8 cellular contexts compared by ENCODE assay signal in the genomic region with DNA sequence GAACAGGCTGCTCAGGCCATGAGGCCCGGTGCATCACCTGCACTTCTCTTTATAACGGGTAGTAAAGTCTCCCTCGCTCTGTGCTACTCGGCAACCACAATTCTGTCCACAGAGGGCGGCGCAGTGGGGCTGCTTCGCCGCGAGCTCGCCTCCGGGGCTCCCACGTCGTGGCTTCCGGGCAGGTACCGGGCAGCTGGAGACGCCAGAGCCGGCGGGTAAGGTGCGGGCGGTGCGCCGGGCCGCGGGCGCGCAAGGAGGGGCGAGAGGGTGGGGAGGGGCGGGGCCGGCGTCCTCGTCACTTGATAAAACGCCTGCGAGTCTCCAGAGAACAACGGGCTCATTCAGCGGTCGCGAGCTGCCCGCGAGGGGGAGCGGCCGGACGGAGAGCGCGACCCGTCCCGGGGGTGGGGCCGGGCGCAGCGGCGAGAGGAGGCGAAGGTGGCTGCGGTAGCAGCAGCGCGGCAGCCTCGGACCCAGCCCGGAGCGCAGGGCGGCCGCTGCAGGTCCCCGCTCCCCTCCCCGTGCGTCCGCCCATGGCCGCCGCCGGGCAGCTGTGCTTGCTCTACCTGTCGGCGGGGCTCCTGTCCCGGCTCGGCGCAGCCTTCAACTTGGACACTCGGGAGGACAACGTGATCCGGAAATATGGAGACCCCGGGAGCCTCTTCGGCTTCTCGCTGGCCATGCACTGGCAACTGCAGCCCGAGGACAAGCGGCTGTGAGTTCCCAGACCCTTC. TPM values are rescaled to one million over a fixed set of nuclear protein-coding genes. Genes with fewer than 3 reads are reported as not detected.
DNase-seq lines count a peak whose midpoint lies in the region; ATAC-seq and TF ChIP-seq lines count a peak whose summit lies in the region.

A gene (plus strand): TSS at position 331 of the 734 bp plus-strand sequence.

- no peak for ATAC-seq in GM21381 (IDR thresholded peaks at IDR 0.05; ENCODE audit: unreplicated experiment)

- H3K36me3 Mint-ChIP-seq in activated naive CD8-positive, alpha-beta T cell = no peaks in the 10 kb centered on the region
- H3K36me3 Mint-ChIP-seq in osteocyte (ENCODE audit: unreplicated experiment) = no peaks in the 10 kb centered on the region

- H3K9me3 Mint-ChIP-seq in activated naive CD8-positive, alpha-beta T cell (ENCODE audit: low read depth) = no peaks in the 10 kb centered on the region
- H3K9me3 Mint-ChIP-seq in osteocyte (ENCODE audit: unreplicated experiment) = no peaks in the 10 kb centered on the region

- DNase-seq in GDM1 (lab: John Stamatoyannopoulos, UW) (peak; percentile 48), SW 1271 (lab: John Stamatoyannopoulos, UW) (peak; percentile 63 to 79), head of caudate nucleus (peak; percentile 46 to 90 (median 76)), osteocyte (ENCODE audit: extremely low spot score, unreplicated experiment) (no peak)

- intact Hi-C loops in head of caudate nucleus (cut with DNase I) = no loop called here

- no peaks in the 10 kb centered on the region for H3K27me3 Mint-ChIP-seq in activated naive CD8-positive, alpha-beta T cell
- peaks cover 18% of the 10 kb centered on the region for H3K27me3 Mint-ChIP-seq in osteocyte (ENCODE audit: unreplicated experiment)

- 0 out of 2 replicates have a peak, but pooled peaks have one; percentile 17 for TF ChIP-seq CTCF in LNCAP (IDR thresholded peaks at IDR 0.05)
- peak; percentile 32 for TF ChIP-seq CTCF in osteocyte (IDR thresholded peaks at IDR 0.05)

- H3K4me3 Mint-ChIP-seq in activated naive CD8-positive, alpha-beta T cell = peak within 1 kb of the TSS; percentile 89
- H3K4me3 Mint-ChIP-seq in osteocyte (ENCODE audit: unreplicated experiment) = peak within 1 kb of the TSS; percentile 78

- H3K27ac ChIP-seq in temporal lobe (ENCODE audit: low read depth, low read length) = no peak within 1 kb of the TSS

- H3K4me1 Mint-ChIP-seq in activated naive CD8-positive, alpha-beta T cell (ENCODE audit: low read depth) = peaks cover 61% of the 10 kb centered on the region
- H3K4me1 Mint-ChIP-seq in osteocyte (ENCODE audit: unreplicated experiment) = peaks cover 13% of the 10 kb centered on the region

- H3K27ac Mint-ChIP-seq in activated naive CD8-positive, alpha-beta T cell = peak within 1 kb of the TSS; percentile 84
- no peak within 1 kb of the TSS for H3K27ac Mint-ChIP-seq in osteocyte (ENCODE audit: unreplicated experiment)

RNA-seq across cellular contexts. Expression of the gene that starts here (rescaled TPM):
- total RNA-seq in osteocyte (4.2 and 5.1 TPM in 2 replicates), temporal lobe (24.8 TPM)
